In genomic region chr18:35239314-35239713, GRCh38 we compare ENCODE assay signal across 15 cellular contexts. TPM values are rescaled to one million over a fixed set of nuclear protein-coding genes. Genes with fewer than 3 reads are reported as not detected.
A peak's percentile ranks its signal among the peaks of the same experiment; 100 is the strongest.
DNase-seq lines count a peak whose midpoint lies in the region; ATAC-seq and TF ChIP-seq lines count a peak whose summit lies in the region.
"Had no signal": no experiment of that assay in that cellular context is flagged by ENCODE, and none has a peak within 500 bp of the region (broad histone marks: within the 10 kb centered on the region; RNA-seq: fewer than 3 reads in every experiment).

No MANE protein-coding gene starts in this region.

- H4K8ac ChIP-seq in neuronal stem cell (ENCODE audit: low read depth, low read length), result no peak overlapping the region

- no peak overlapping the region for H2BK15ac ChIP-seq in neuronal stem cell (ENCODE audit: low read length)

- H3K27ac Mint-ChIP-seq in endothelial cell (ENCODE audit: unreplicated experiment), result peak overlapping the region; percentile 84
- H3K27ac Mint-ChIP-seq in activated T-helper 2 cell treated with anti-CD3 and anti-CD28 coated beads, Interferon-gamma antibody, Interleukin-2, Interleukin-4, amounts not matched to agents 10 μg/mL and 5 μg/mL and 100 μg/mL, durations not matched to agents 14 hours and 24 hours and 36 hours, result no peak overlapping the region

- no peak overlapping the region for H2BK12ac ChIP-seq in neuronal stem cell (ENCODE audit: low read length)

- H3K23ac ChIP-seq in neuronal stem cell (ENCODE audit: low read depth, low read length, poor library complexity), result no peak overlapping the region

- H3K4me2 ChIP-seq in GM23248 (ENCODE audit: unreplicated experiment), result no peak overlapping the region
- no peak overlapping the region for H3K4me2 ChIP-seq in neuronal stem cell (ENCODE audit: insufficient read depth, low read length, poor library complexity, severe bottlenecking)

- in situ Hi-C loops in GM23248 (cut with MboI), result loop anchor here (10.0 to 25.0 kb wide), 2 partner anchors 125 to 723 kb away; partner anchors contain the start of gene RMP24

- DNase-seq in GM23248 (peak; percentile 5), NCI-H82 treated with DMSO at 0.1 percent for 48 hours (lab: John Stamatoyannopoulos, UW; ENCODE audit: unreplicated experiment) (peak; percentile 8), endothelial cell (ENCODE audit: low spot score) (no peak), neuronal stem cell (ENCODE audit: low spot score) (no peak), NCI-H1092 (lab: John Stamatoyannopoulos, UW) (no peak)
- DNase-seq in stimulated activated CD4-positive, alpha-beta T cell treated with anti-CD3 and anti-CD28 coated beads, Interleukin-4, amount 100 ng/mL, for 24 hours, result no peak
- DNase-seq in activated T-helper 2 cell treated with anti-CD3 and anti-CD28 coated beads, Interferon-gamma antibody, Interleukin-2, Interleukin-4, amounts not matched to agents 10 μg/mL and 5 μg/mL and 100 μg/mL, durations not matched to agents 14 hours and 24 hours and 36 hours (ENCODE audit: low spot score), result no peak
- DNase-seq: HFFc6; NCI-H187; posterior cingulate gyrus; stimulated activated CD8-positive, alpha-beta memory T cell treated with anti-CD3 and anti-CD28 coated beads, Interleukin-4, amount 100 ng/mL, for 48 hours had no signal

- no peak overlapping the region for H2AK5ac ChIP-seq in neuronal stem cell (ENCODE audit: low read depth, low read length)

- H3F3A ChIP-seq in GM23248 (ENCODE audit: insufficient read depth), result peaks cover 6% of the 10 kb centered on the region; the same call in 1 of the 2 replicates

- H3K79me1 ChIP-seq in neuronal stem cell (ENCODE audit: low read depth, low read length), result peaks cover 1% of the 10 kb centered on the region

- no peaks in the 10 kb centered on the region for H3K9me3 ChIP-seq in GM23248 (ENCODE audit: low read depth)
- peaks cover 2 to 24% of the 10 kb centered on the region in 2 donors for H3K9me3 ChIP-seq in neuronal stem cell (replicated peaks in 1 of 2; ENCODE audit: control insufficient read depth in 2 of 2, insufficient read depth in 1 of 2, low read depth in 1 of 2, low read length in 2 of 2)
- H3K9me3 ChIP-seq: SJCRH30, suprapubic skin had no signal

- H3K4me3 ChIP-seq in GM23248 (no peak overlapping the region), neuronal stem cell (ENCODE audit: low read length in 2 of 2) (no peak overlapping the region)

- TF ChIP-seq CTCF in endothelial cell (IDR thresholded peaks at IDR 0.05; ENCODE audit: unreplicated experiment), result no peak

- peak overlapping the region; percentile 31 for H2AFZ ChIP-seq in GM23248
- peak overlapping the region; percentile 35 for H2AFZ ChIP-seq in neuronal stem cell (ENCODE audit: low read length)

- H3K36me3 ChIP-seq in GM23248 (ENCODE audit: low read depth) (peaks cover 21% of the 10 kb centered on the region), neuronal stem cell (replicated peaks in 1 of 2; ENCODE audit: control insufficient read depth in 2 of 2, insufficient read depth in 2 of 2, low read length in 2 of 2) (peaks cover 17 to 24% of the 10 kb centered on the region in 2 donors)

- peaks cover 8% of the 10 kb centered on the region for H3K36me3 Mint-ChIP-seq in endothelial cell (ENCODE audit: low read depth, unreplicated experiment)
- peaks cover 23% of the 10 kb centered on the region for H3K36me3 Mint-ChIP-seq in activated T-helper 2 cell treated with anti-CD3 and anti-CD28 coated beads, Interferon-gamma antibody, Interleukin-2, Interleukin-4, amounts not matched to agents 10 μg/mL and 5 μg/mL and 100 μg/mL, durations not matched to agents 14 hours and 24 hours and 36 hours (ENCODE audit: low read depth)

- H3K9me2 ChIP-seq in GM23248 (ENCODE audit: insufficient read depth), result no peaks in the 10 kb centered on the region

- H4K20me1 ChIP-seq in GM23248 (ENCODE audit: insufficient read depth), result no peaks in the 10 kb centered on the region

- no peak overlapping the region for H2BK120ac ChIP-seq in neuronal stem cell (ENCODE audit: low read depth, low read length)

- H3K9ac ChIP-seq in GM23248 (no peak overlapping the region), neuronal stem cell (ENCODE audit: low read depth, low read length, poor library complexity) (no peak overlapping the region)

- H3K27ac ChIP-seq in GM23248, result no peak overlapping the region
- no peak overlapping the region for H3K27ac ChIP-seq in neuronal stem cell (replicated peaks; ENCODE audit: low read length)

- no peaks in the 10 kb centered on the region for H3K9me3 Mint-ChIP-seq in endothelial cell (ENCODE audit: unreplicated experiment)
- peaks cover 19% of the 10 kb centered on the region for H3K9me3 Mint-ChIP-seq in activated T-helper 2 cell treated with anti-CD3 and anti-CD28 coated beads, Interferon-gamma antibody, Interleukin-2, Interleukin-4, amounts not matched to agents 10 μg/mL and 5 μg/mL and 100 μg/mL, durations not matched to agents 14 hours and 24 hours and 36 hours

- H3K4ac ChIP-seq in neuronal stem cell (ENCODE audit: low read length), result no peak overlapping the region

- intact Hi-C loops in activated T-helper 2 cell treated with anti-CD3 and anti-CD28 coated beads, Interferon-gamma antibody, Interleukin-2, Interleukin-4, amounts not matched to agents 10 μg/mL and 5 μg/mL and 100 μg/mL, durations not matched to agents 14 hours and 24 hours and 36 hours (cut with micrococcal nuclease), result loop anchor here (10.0 kb wide), 1 partner anchor 375 kb away; no protein-coding TSS in a partner anchor

- whole genome bisulfite sequencing in GM23248 (ENCODE audit: low coverage in 1 of 2, low lambda C conversion rate in 2 of 2, missing lambda C conversion rate in 2 of 2), 2 experiments, result 68 to 85% methylated on average over 1 of the region's 1 CpG
- no CpG with 5 or more reads among the region's 1 CpG for WGBS in neuronal stem cell (ENCODE audit: extremely low coverage in 2 of 2, insufficient read length in 2 of 2, insufficient replicate concordance in 1 of 2), 2 donors

- no peak overlapping the region for H3K4me3 Mint-ChIP-seq in endothelial cell (ENCODE audit: unreplicated experiment)
- no peak overlapping the region for H3K4me3 Mint-ChIP-seq in activated T-helper 2 cell treated with anti-CD3 and anti-CD28 coated beads, Interferon-gamma antibody, Interleukin-2, Interleukin-4, amounts not matched to agents 10 μg/mL and 5 μg/mL and 100 μg/mL, durations not matched to agents 14 hours and 24 hours and 36 hours (ENCODE audit: low read depth)

- peaks cover 30% of the 10 kb centered on the region for H3K79me2 ChIP-seq in GM23248 (ENCODE audit: insufficient read depth)

- H3K4me1 ChIP-seq in GM23248 (ENCODE audit: insufficient read depth) (peaks cover 6% of the 10 kb centered on the region; the same call in 1 of the 2 replicates), neuronal stem cell (ENCODE audit: control insufficient read depth in 2 of 2, insufficient read depth in 1 of 2, low read depth in 1 of 2, low read length in 2 of 2) (peaks cover 0 to 5% of the 10 kb centered on the region in 2 donors)
- H3K4me1 ChIP-seq: SJCRH30 had no signal

- peaks cover 8% of the 10 kb centered on the region for H3K27me3 Mint-ChIP-seq in endothelial cell (ENCODE audit: unreplicated experiment)
- no peaks in the 10 kb centered on the region for H3K27me3 Mint-ChIP-seq in activated T-helper 2 cell treated with anti-CD3 and anti-CD28 coated beads, Interferon-gamma antibody, Interleukin-2, Interleukin-4, amounts not matched to agents 10 μg/mL and 5 μg/mL and 100 μg/mL, durations not matched to agents 14 hours and 24 hours and 36 hours (ENCODE audit: low read depth)

- H3K27me3 ChIP-seq in GM23248 (replicated peaks; ENCODE audit: insufficient read depth), result no peaks in the 10 kb centered on the region
- H3K27me3 ChIP-seq in neuronal stem cell (ENCODE audit: control insufficient read depth in 3 of 3, insufficient read depth in 3 of 3, low read depth in 1 of 3, low read length in 3 of 3), result no peaks in the 10 kb centered on the region
- H3K27me3 ChIP-seq: SJCRH30, suprapubic skin had no signal

- no peak overlapping the region for H3K18ac ChIP-seq in neuronal stem cell (ENCODE audit: low read length)

- no peak for ATAC-seq in HG03045 (IDR thresholded peaks at IDR 0.05; ENCODE audit: unreplicated experiment)
- ATAC-seq: activated CD4-positive, CD25-positive, alpha-beta regulatory T cell treated with anti-CD3 and anti-CD28 coated beads, Interleukin-2, amount 50 U/mL, for 24 hours had no signal

- H4K91ac ChIP-seq in neuronal stem cell (ENCODE audit: low read depth, low read length, poor library complexity), result no peak overlapping the region

- H3K4me1 Mint-ChIP-seq in endothelial cell (ENCODE audit: unreplicated experiment), result peaks cover 10% of the 10 kb centered on the region
- peaks cover 11% of the 10 kb centered on the region for H3K4me1 Mint-ChIP-seq in activated T-helper 2 cell treated with anti-CD3 and anti-CD28 coated beads, Interferon-gamma antibody, Interleukin-2, Interleukin-4, amounts not matched to agents 10 μg/mL and 5 μg/mL and 100 μg/mL, durations not matched to agents 14 hours and 24 hours and 36 hours (ENCODE audit: low read depth)

- H3K14ac ChIP-seq in neuronal stem cell (ENCODE audit: low read length), result no peak overlapping the region

- H2BK5ac ChIP-seq in neuronal stem cell (ENCODE audit: low read length), result no peak overlapping the region

RNA-seq across cellular contexts. Expression of gene ZNF397, which starts 1.5 kb away (rescaled TPM):
- total RNA-seq in GM23248 (2014; rRNA removed; shearing (Covaris generic)), result 8.7 and 10.6 TPM in 2 replicates
- polyA plus RNA-seq in GM23248 (2016; fragmentation: Nextera tagmentation; extraction: Ambion mirVana), result 6.5 and 8.2 TPM in 2 replicates
- total RNA-seq in endothelial cell (ENCODE audit: unreplicated experiment), result 8.4 TPM
- polyA plus RNA-seq in neuronal stem cell (2013, experiment 1 of 2), result 32.9 TPM
- polyA plus RNA-seq in neuronal stem cell (2013, experiment 2 of 2), result 33.9 TPM
- 14.6 and 18.4 TPM in 2 replicates for total RNA-seq in activated T-helper 2 cell treated with anti-CD3 and anti-CD28 coated beads, Interferon-gamma antibody, Interleukin-2, Interleukin-4, amounts not matched to agents 10 μg/mL and 5 μg/mL and 100 μg/mL, durations not matched to agents 14 hours and 24 hours and 36 hours

RNA-seq across cellular contexts. Expression of gene ZSCAN30, which starts 50.7 kb away (rescaled TPM):
- 21.3 and 26.4 TPM in 2 replicates for total RNA-seq in GM23248 (2014; rRNA removed; shearing (Covaris generic))
- polyA plus RNA-seq in GM23248 (2016; fragmentation: Nextera tagmentation; extraction: Ambion mirVana), result 10.3 and 13.7 TPM in 2 replicates
- 30.0 TPM for total RNA-seq in endothelial cell (ENCODE audit: unreplicated experiment)
- 8.1 TPM for polyA plus RNA-seq in neuronal stem cell (2013, experiment 1 of 2)
- 7.9 TPM for polyA plus RNA-seq in neuronal stem cell (2013, experiment 2 of 2)
- 15.5 and 19.9 TPM in 2 replicates for total RNA-seq in activated T-helper 2 cell treated with anti-CD3 and anti-CD28 coated beads, Interferon-gamma antibody, Interleukin-2, Interleukin-4, amounts not matched to agents 10 μg/mL and 5 μg/mL and 100 μg/mL, durations not matched to agents 14 hours and 24 hours and 36 hours

Comparison
In these comparisons a context has a peak if more than half of its experiments do, and no peak if none do; other contexts are left out.
1. DNase-seq: peak in GM23248 (single experiment) and NCI-H82 treated with DMSO at 0.1 percent for 48 hours (single experiment); none in endothelial cell (single experiment), neuronal stem cell (single experiment), stimulated activated CD4-positive, alpha-beta T cell treated with anti-CD3 and anti-CD28 coated beads, Interleukin-4, amount 100 ng/mL, for 24 hours (single experiment), activated T-helper 2 cell treated with anti-CD3 and anti-CD28 coated beads, Interferon-gamma antibody, Interleukin-2, Interleukin-4, amounts not matched to agents 10 μg/mL and 5 μg/mL and 100 μg/mL, durations not matched to agents 14 hours and 24 hours and 36 hours (single experiment) and NCI-H1092 (single experiment).